ENCODE assay signal across 1 cellular context in the genomic region with DNA sequence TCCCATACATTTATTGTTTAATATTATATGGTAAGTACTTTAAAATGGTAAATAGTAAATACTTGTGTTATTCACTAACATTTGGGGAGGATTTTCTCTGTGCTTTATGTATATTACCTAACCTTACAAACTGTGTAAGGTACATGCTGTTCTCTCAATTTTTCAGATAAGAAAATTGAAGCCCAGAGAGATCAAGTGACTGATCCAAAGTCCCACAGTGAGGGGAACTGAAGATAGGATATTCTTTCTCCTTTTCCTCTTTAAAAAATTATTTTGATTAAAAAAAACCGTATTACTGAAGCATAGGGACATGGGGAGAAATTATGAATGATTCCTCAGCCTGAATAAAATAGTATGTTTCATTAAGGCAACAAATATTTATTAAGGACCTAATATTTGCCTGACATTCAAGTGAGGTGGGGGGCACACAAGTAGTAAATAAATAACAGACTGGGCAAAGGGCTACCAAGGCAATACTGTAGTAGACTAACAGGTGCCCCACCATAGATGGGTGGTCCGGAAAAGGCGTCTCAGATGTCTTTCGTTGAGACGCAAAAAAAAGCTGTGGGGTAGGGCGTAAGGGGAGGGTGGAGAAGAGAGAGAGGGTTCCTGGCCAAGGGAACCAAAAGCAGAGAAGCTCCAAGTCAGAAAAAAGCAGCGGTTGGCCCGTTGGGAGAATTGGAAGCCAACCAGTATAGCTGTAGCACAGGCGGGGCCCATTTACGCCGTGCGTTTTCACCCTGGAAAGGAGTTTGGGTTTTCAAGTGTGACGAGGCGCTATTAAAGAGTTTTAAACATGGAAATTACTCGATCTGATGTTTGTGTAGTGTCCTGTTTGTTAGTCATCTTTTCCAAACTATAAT.
TF ChIP-seq lines count a peak whose summit lies in the region.

No MANE protein-coding gene starts in this region.

TF ChIP-seq in IMR-90, 13 proteins besides CTCF, POLR2A, EP300 and RAD21:
- TF ChIP-seq ELK1 (IDR thresholded peaks at IDR 0.05; ENCODE audit: borderline replicate concordance, low read depth, low read length) (no peak), CEBPB (IDR thresholded peaks at IDR 0.05; ENCODE audit: low read depth, low read length) (no peak)
